In genomic region chr7:92631067-92631829, GRCh38 we compare ENCODE assay signal across 9 cellular contexts. TPM values are rescaled to one million over a fixed set of nuclear protein-coding genes. Genes with fewer than 3 reads are reported as not detected.
DNase-seq lines count a peak whose midpoint lies in the region; ATAC-seq, FAIRE-seq and TF ChIP-seq lines count a peak whose summit lies in the region.
"Had no signal": no experiment of that assay in that cellular context is flagged by ENCODE, and none has a peak within 500 bp of the region (broad histone marks: within the 10 kb centered on the region; RNA-seq: fewer than 3 reads in every experiment).

No MANE protein-coding gene starts in this region.

- DNase-seq in GM12891 (ENCODE audit: insufficient read length, low spot score) (no peak), HuH-7 (ENCODE audit: low spot score) (no peak), 8988T (no peak), COR-L47 (lab: John Stamatoyannopoulos, UW) (no peak), AG08396 (ENCODE audit: low spot score) (no peak)
- DNase-seq in effector memory CD8-positive, alpha-beta T cell = no peak

- peak overlapping the region in 1 of 2 donors; percentile 29 for H3K27ac Mint-ChIP-seq in effector memory CD8-positive, alpha-beta T cell

- no peak overlapping the region for H3K4me3 Mint-ChIP-seq in effector memory CD8-positive, alpha-beta T cell

- no peaks in the 10 kb centered on the region for H3K27me3 Mint-ChIP-seq in effector memory CD8-positive, alpha-beta T cell

- peaks cover 2 to 7% of the 10 kb centered on the region in 2 donors for H3K9me3 Mint-ChIP-seq in effector memory CD8-positive, alpha-beta T cell

- peak; percentile 83 for FAIRE-seq in GM12891 (lab: Jason Lieb, UNC)
- FAIRE-seq: H1 had no signal

- no peak for TF ChIP-seq POLR2A in GM12891 (IDR thresholded peaks at IDR 0.05; ENCODE audit: low read depth, low read length)

- peak; percentile 72 for ATAC-seq in GM21423 (IDR thresholded peaks at IDR 0.05; ENCODE audit: unreplicated experiment)
- ATAC-seq in HG03521 (IDR thresholded peaks at IDR 0.05; ENCODE audit: unreplicated experiment) = peak; percentile 59
- peak; percentile 20 for ATAC-seq in effector memory CD8-positive, alpha-beta T cell (replicated peaks)

- H3K36me3 Mint-ChIP-seq in effector memory CD8-positive, alpha-beta T cell (ENCODE audit: insufficient read depth) = peaks cover 4% of the 10 kb centered on the region

- peaks cover 25 to 42% of the 10 kb centered on the region in 2 donors for H3K4me1 Mint-ChIP-seq in effector memory CD8-positive, alpha-beta T cell (ENCODE audit: low read depth in 2 of 2)

TF ChIP-seq in GM12891, 5 proteins besides CTCF, POLR2A, EP300 and RAD21:
- TF ChIP-seq TAF1 (IDR thresholded peaks at IDR 0.05; ENCODE audit: low read depth, low read length) = no peak
- TF ChIP-seq POLR2AphosphoS5 (IDR thresholded peaks at IDR 0.05; ENCODE audit: low read depth, low read length) = no peak
- no peak for TF ChIP-seq SPI1 (IDR thresholded peaks at IDR 0.05; ENCODE audit: low read depth, low read length)
- no peak for TF ChIP-seq PAX5 (IDR thresholded peaks at IDR 0.05; ENCODE audit: insufficient read depth, low read length, severe bottlenecking)
- TF ChIP-seq POU2F2 (IDR thresholded peaks at IDR 0.05; ENCODE audit: low read depth, low read length) = no peak

RNA-seq across cellular contexts. Expression of gene FAM133B, which starts 41.1 kb away (rescaled TPM):
- 17.2 TPM for polyA plus RNA-seq in GM12891 (2012; ENCODE audit: low read depth, missing spikeins)

Comparison
In these comparisons a context has a peak if more than half of its experiments do, and no peak if none do; other contexts are left out.
1. ATAC-seq: peak in every context shown above with its lines; median percentile 72 in GM21423; 59 in HG03521; 20 in effector memory CD8-positive, alpha-beta T cell.